18 cellular contexts compared by ENCODE assay signal in genomic region chr10:114033566-114033965, GRCh38. TPM values are rescaled to one million over a fixed set of nuclear protein-coding genes. Genes with fewer than 3 reads are reported as not detected.
A peak's percentile ranks its signal among the peaks of the same experiment; 100 is the strongest.
DNase-seq lines count a peak whose midpoint lies in the region; ATAC-seq, FAIRE-seq and TF ChIP-seq lines count a peak whose summit lies in the region.
"Had no signal": no experiment of that assay in that cellular context is flagged by ENCODE, and none has a peak within 500 bp of the region (broad histone marks: within the 10 kb centered on the region; RNA-seq: fewer than 3 reads in every experiment).

No MANE protein-coding gene starts in this region.

- BruUV-seq in PC-9 (replicated peaks; lab: Mats Ljungman, UMichigan) = no TSS peak

- POLR2A ChIA-PET in PC-9 (lab: Charles Lee; ENCODE audit: unreplicated experiment) = no interaction called here
- POLR2A ChIA-PET in GM10248 (lab: Yijun Ruan, JAX) = no interaction called here

- peaks cover 13% of the 10 kb centered on the region for H3K4me1 Mint-ChIP-seq in progenitor cell of endocrine pancreas (ENCODE audit: low read depth)
- H3K4me1 Mint-ChIP-seq: H9 had no signal

- CTCF ChIA-PET in PC-9 (lab: Charles Lee) (no interaction called here), GM10248 (lab: Yijun Ruan, JAX) (interaction anchor here (1.3 to 1.4 kb wide), 3 partner anchors 9 to 15 kb away, joined by 3 to 5 read pairs (median 4); partner anchors contain the start of gene ADRB1)

- intact Hi-C loops in PC-9 (cut with micrococcal nuclease; ENCODE audit: unreplicated experiment) = no loop called here

- H4K20me1 ChIP-seq in PC-9 (ENCODE audit: insufficient read depth) = no peaks in the 10 kb centered on the region
- H4K20me1 ChIP-seq: BLaER1 had no signal

- H3K4me3 ChIP-seq in PC-9 = no peak overlapping the region
- H3K4me3 ChIP-seq: BLaER1 had no signal

- H3K27me3 Mint-ChIP-seq in progenitor cell of endocrine pancreas = peaks cover 31% of the 10 kb centered on the region
- H3K27me3 Mint-ChIP-seq: IgD-negative memory B cell had no signal

- H3F3A ChIP-seq in PC-9 (ENCODE audit: insufficient read depth, low read depth) = peaks cover 4% of the 10 kb centered on the region; the same call in 1 of the 2 replicates

- H3K4me2 ChIP-seq in PC-9 = peak overlapping the region; percentile 33; the same call in 1 of the 2 replicates
- H3K4me2 ChIP-seq: BLaER1 had no signal

- no peaks in the 10 kb centered on the region for H3K9me3 Mint-ChIP-seq in progenitor cell of endocrine pancreas (ENCODE audit: low read depth)
- H3K9me3 Mint-ChIP-seq in activated naive CD4-positive, alpha-beta T cell treated with anti-CD3 and anti-CD28 coated beads, Interleukin-2, amount 50 U/mL, for 72 hours = no peaks in the 10 kb centered on the region
- H3K9me3 Mint-ChIP-seq: CD8-positive, alpha-beta memory T cell; H9 had no signal

- peak; percentile 88 for FAIRE-seq in endometrium (lab: Jason Lieb, UNC)
- FAIRE-seq: GM19239 had no signal

- peaks cover 30% of the 10 kb centered on the region for H3K4me1 ChIP-seq in PC-9 (replicated peaks; ENCODE audit: insufficient read depth)
- H3K4me1 ChIP-seq: BLaER1 had no signal

- TF ChIP-seq CTCF in PC-9 (conservative IDR thresholded peaks at IDR 0.05) (no peak), progenitor cell of endocrine pancreas (IDR thresholded peaks at IDR 0.05; ENCODE audit: unreplicated experiment) (no peak), GM10248 (IDR thresholded peaks at IDR 0.05; ENCODE audit: control extremely low read depth, extremely low read depth, low read depth, missing control alignments) (no peak)

- H3K36me3 ChIP-seq in PC-9 (ENCODE audit: low read depth) = no peaks in the 10 kb centered on the region
- H3K36me3 ChIP-seq: BLaER1 had no signal

- no peaks in the 10 kb centered on the region for H3K9me2 ChIP-seq in PC-9 (ENCODE audit: insufficient read depth)

- no peak overlapping the region for H3K27ac ChIP-seq in PC-9
- H3K27ac ChIP-seq: BLaER1 had no signal

- H3K36me3 Mint-ChIP-seq in progenitor cell of endocrine pancreas (ENCODE audit: insufficient read depth) = no peaks in the 10 kb centered on the region
- H3K36me3 Mint-ChIP-seq in activated naive CD4-positive, alpha-beta T cell treated with anti-CD3 and anti-CD28 coated beads, Interleukin-2, amount 50 U/mL, for 72 hours = no peaks in the 10 kb centered on the region
- H3K36me3 Mint-ChIP-seq: CD8-positive, alpha-beta memory T cell had no signal

- no peak for ATAC-seq in activated naive CD4-positive, alpha-beta T cell treated with anti-CD3 and anti-CD28 coated beads, Interleukin-2, amount 50 U/mL, for 72 hours

- H3K27ac Mint-ChIP-seq in progenitor cell of endocrine pancreas = peak overlapping the region; percentile 33
- no peak overlapping the region for H3K27ac Mint-ChIP-seq in activated naive CD4-positive, alpha-beta T cell treated with anti-CD3 and anti-CD28 coated beads, Interleukin-2, amount 50 U/mL, for 72 hours
- H3K27ac Mint-ChIP-seq: H9, IgD-negative memory B cell had no signal

- DNase-seq in COLO829 (ENCODE audit: low spot score) (peak; percentile 51), PC-9 (peak in 1 of 2 experiments; percentile 75), progenitor cell of endocrine pancreas (ENCODE audit: low spot score, unreplicated experiment) (no peak), GM10248 (ENCODE audit: extremely low spot score) (no peak), HuH-7.5 (ENCODE audit: low spot score) (no peak)
- no peak for DNase-seq in activated naive CD4-positive, alpha-beta T cell treated with anti-CD3 and anti-CD28 coated beads, Interleukin-2, amount 50 U/mL, for 72 hours (ENCODE audit: low spot score in 2 of 2)
- DNase-seq: 8988T; AML-193; Calu3; CD8-positive, alpha-beta memory T cell; DMS 273 treated with DMSO at 0.1 percent for 48 hours; GOT3; H9 had no signal

- no peaks in the 10 kb centered on the region for H3K27me3 ChIP-seq in PC-9 (ENCODE audit: insufficient read depth, low read depth)
- H3K27me3 ChIP-seq: BLaER1 had no signal

- H3K9me3 ChIP-seq in PC-9 (ENCODE audit: insufficient read depth, low read depth) = no peaks in the 10 kb centered on the region
- H3K9me3 ChIP-seq: BLaER1 had no signal

- H3K4me3 Mint-ChIP-seq in progenitor cell of endocrine pancreas (ENCODE audit: low read depth) = no peak overlapping the region
- H3K4me3 Mint-ChIP-seq: CD8-positive, alpha-beta memory T cell; H9; IgD-negative memory B cell had no signal

- no peak overlapping the region for H2AFZ ChIP-seq in PC-9

- H3K79me2 ChIP-seq in PC-9 (ENCODE audit: low read depth) = no peaks in the 10 kb centered on the region

RNA-seq across cellular contexts. Expression of gene ADRB1, which starts 10.1 kb away (rescaled TPM):
- total RNA-seq in PC-9 (2021) = 0.45 and 0.48 TPM in 2 replicates
- total RNA-seq in progenitor cell of endocrine pancreas = not detected in 2 replicates
- not detected for total RNA-seq in activated naive CD4-positive, alpha-beta T cell treated with anti-CD3 and anti-CD28 coated beads, Interleukin-2, amount 50 U/mL, for 72 hours
- total RNA-seq: Daoy had no signal
